10 cellular contexts compared by ENCODE assay signal in the genomic region with DNA sequence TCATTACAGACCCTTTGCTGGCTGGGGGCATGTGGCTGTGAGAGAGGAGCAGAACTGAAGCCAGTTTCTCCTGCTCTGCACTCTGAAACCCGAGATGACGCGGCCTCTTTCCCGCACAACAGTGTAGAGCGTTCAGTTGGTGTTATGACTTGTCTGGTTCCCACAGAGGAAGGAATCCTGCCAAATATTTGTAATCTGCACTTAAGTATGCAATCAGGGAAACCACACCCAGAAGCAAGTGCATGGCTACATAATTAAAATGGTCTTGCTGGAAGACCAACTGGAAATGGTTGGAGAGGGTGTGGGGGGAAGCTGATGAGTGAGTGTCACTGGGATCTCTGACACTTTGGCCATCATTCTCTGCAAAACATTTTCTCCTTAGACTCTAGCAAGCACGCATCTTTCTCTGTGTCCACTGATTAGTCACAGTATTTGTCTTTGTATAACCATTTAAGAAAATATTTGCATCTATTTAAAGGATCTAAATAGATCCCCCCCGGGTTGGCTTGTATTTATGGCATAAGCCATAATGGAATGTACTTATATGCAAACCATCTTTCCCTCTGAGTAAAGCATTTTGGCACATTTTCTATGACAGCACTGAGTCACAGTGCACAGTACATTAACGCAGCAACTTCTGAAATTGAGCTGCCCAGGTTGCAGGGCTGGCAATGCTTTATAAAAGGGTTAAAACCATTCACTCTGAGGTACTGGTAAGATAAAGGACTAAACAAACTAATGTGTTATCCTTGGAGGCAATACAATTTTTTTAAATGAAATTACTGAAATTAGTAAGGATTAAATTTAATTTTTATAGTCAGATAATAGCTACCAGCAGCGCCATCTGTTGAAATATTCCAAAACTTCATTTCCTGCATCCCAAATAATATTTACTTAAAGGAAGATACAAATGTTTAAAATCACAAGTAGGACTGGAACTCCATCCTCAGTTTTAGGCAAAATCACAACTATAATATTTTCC.
DNase-seq lines count a peak whose midpoint lies in the region; ATAC-seq, FAIRE-seq and TF ChIP-seq lines count a peak whose summit lies in the region.
"Had no signal": no experiment of that assay in that cellular context is flagged by ENCODE, and none has a peak within 500 bp of the region (broad histone marks: within the 10 kb centered on the region; RNA-seq: fewer than 3 reads in every experiment).

No MANE protein-coding gene starts in this region.

- intact Hi-C loops in activated CD8-positive, alpha-beta T cell treated with anti-CD3 and anti-CD28 coated beads for 36 hours (cut with micrococcal nuclease): no loop called here

- peak; percentile 99 for DNase-seq in BJ (ENCODE audit: low read depth)
- DNase-seq in MG63: peak; percentile 67
- DNase-seq in amniotic stem cell (lab: John Stamatoyannopoulos, UW): peak; percentile 88
- DNase-seq in left kidney (ENCODE audit: low read depth, low spot score): peak; percentile 70
- DNase-seq in urothelium cell line (ENCODE audit: low spot score): no peak
- DNase-seq in activated CD8-positive, alpha-beta T cell treated with anti-CD3 and anti-CD28 coated beads for 36 hours: no peak
- no peak for DNase-seq in effector memory CD4-positive, alpha-beta T cell
- DNase-seq in HEK293T (ENCODE audit: extremely low spot score): no peak
- DNase-seq: NCI-H2227 treated with DMSO at 0.1 percent for 48 hours had no signal

- no peaks in the 10 kb centered on the region for H3K27me3 Mint-ChIP-seq in activated CD8-positive, alpha-beta T cell treated with anti-CD3 and anti-CD28 coated beads for 36 hours

- H3K4me1 Mint-ChIP-seq in activated CD8-positive, alpha-beta T cell treated with anti-CD3 and anti-CD28 coated beads for 36 hours (ENCODE audit: low read depth): no peaks in the 10 kb centered on the region

- CTCF ChIA-PET in BJ (lab: Yijun Ruan, JAX): interaction anchor here (0.7 to 2.8 kb wide), 18 partner anchors 8 to 948 kb away, joined by 3 to 12 read pairs (median 4); no protein-coding TSS in a partner anchor
- CTCF ChIA-PET in activated CD8-positive, alpha-beta T cell treated with anti-CD3 and anti-CD28 coated beads for 36 hours (lab: Charles Lee): interaction anchor here (1.0 to 1.2 kb wide), 2 partner anchors 9 to 23 kb away, joined by 3 read pairs; no protein-coding TSS in a partner anchor
- CTCF ChIA-PET in HEK293T (lab: Yijun Ruan, JAX): interaction anchor here (0.7 to 2.7 kb wide), 16 partner anchors 10 to 508 kb away, joined by 3 to 14 read pairs (median 4); no protein-coding TSS in a partner anchor

- no peak for FAIRE-seq in urothelium cell line (lab: Jason Lieb, UNC)
- FAIRE-seq: GM12892 had no signal

- H3K36me3 ChIP-seq in BJ (ENCODE audit: control insufficient read depth, insufficient read depth, low read length) (no peaks in the 10 kb centered on the region), MG63 (no peaks in the 10 kb centered on the region)
- no peaks in the 10 kb centered on the region for H3K36me3 ChIP-seq in effector memory CD4-positive, alpha-beta T cell (ENCODE audit: control insufficient read depth, insufficient read depth, low read length)

- peaks cover 4% of the 10 kb centered on the region for H3K36me3 Mint-ChIP-seq in activated CD8-positive, alpha-beta T cell treated with anti-CD3 and anti-CD28 coated beads for 36 hours (ENCODE audit: low read depth)

- no peaks in the 10 kb centered on the region for H3K4me1 ChIP-seq in effector memory CD4-positive, alpha-beta T cell (ENCODE audit: control insufficient read depth, insufficient read depth, low read length, poor library complexity, severe bottlenecking)

- H3K9me3 Mint-ChIP-seq in activated CD8-positive, alpha-beta T cell treated with anti-CD3 and anti-CD28 coated beads for 36 hours: no peaks in the 10 kb centered on the region

- POLR2A ChIA-PET in BJ (lab: Charles Lee): interaction anchor here (0.6 to 1.1 kb wide), 5 partner anchors 9 to 298 kb away, joined by 3 to 14 read pairs (median 3); no protein-coding TSS in a partner anchor
- POLR2A ChIA-PET in activated CD8-positive, alpha-beta T cell treated with anti-CD3 and anti-CD28 coated beads for 36 hours (lab: Charles Lee): interaction anchor here (1.4 kb wide), 1 partner anchor 8 kb away, joined by 3 read pairs; no protein-coding TSS in a partner anchor
- POLR2A ChIA-PET in HEK293T (lab: Yijun Ruan, JAX): interaction anchor here (0.6 to 4.8 kb wide), 9 partner anchors 9 to 80 kb away, joined by 3 to 20 read pairs (median 5); a partner anchor contains a TSS

- ATAC-seq in activated CD8-positive, alpha-beta T cell treated with anti-CD3 and anti-CD28 coated beads for 36 hours: no peak

- no peak overlapping the region for H3K27ac Mint-ChIP-seq in activated CD8-positive, alpha-beta T cell treated with anti-CD3 and anti-CD28 coated beads for 36 hours

- peak; percentile 36; the same call in 1 of the 2 replicates for TF ChIP-seq CTCF in BJ (IDR thresholded peaks at IDR 0.05; ENCODE audit: insufficient read depth, low read depth, low read length)
- no peak for TF ChIP-seq CTCF in activated CD8-positive, alpha-beta T cell treated with anti-CD3 and anti-CD28 coated beads for 36 hours (IDR thresholded peaks at IDR 0.05)

- H3K27me3 ChIP-seq in BJ (ENCODE audit: control insufficient read depth, insufficient read depth, low read length) (no peaks in the 10 kb centered on the region), MG63 (no peaks in the 10 kb centered on the region)
- H3K27me3 ChIP-seq in effector memory CD4-positive, alpha-beta T cell (replicated peaks; ENCODE audit: control insufficient read depth, insufficient read depth, low read length, poor library complexity, severe bottlenecking): no peaks in the 10 kb centered on the region

- H3K4me3 Mint-ChIP-seq in activated CD8-positive, alpha-beta T cell treated with anti-CD3 and anti-CD28 coated beads for 36 hours: no peak overlapping the region

- H3K9me3 ChIP-seq in MG63: no peaks in the 10 kb centered on the region
- no peaks in the 10 kb centered on the region for H3K9me3 ChIP-seq in effector memory CD4-positive, alpha-beta T cell (ENCODE audit: control insufficient read depth, low read length)

- no peak overlapping the region for H3K27ac ChIP-seq in effector memory CD4-positive, alpha-beta T cell (ENCODE audit: insufficient read depth, low read length, poor library complexity, severe bottlenecking)

- H3K4me3 ChIP-seq in BJ (ENCODE audit: low read depth, low read length): no peak overlapping the region
- no peak overlapping the region for H3K4me3 ChIP-seq in MG63
- H3K4me3 ChIP-seq in effector memory CD4-positive, alpha-beta T cell (ENCODE audit: insufficient read depth, low read depth, low read length, poor library complexity, severe bottlenecking): no peak overlapping the region

TF ChIP-seq in HEK293T, 16 proteins besides CTCF, POLR2A, EP300 and RAD21:
- TF ChIP-seq ZNF384 (IDR thresholded peaks at IDR 0.05) (no peak), LEF1 (IDR thresholded peaks at IDR 0.05; ENCODE audit: borderline replicate concordance) (no peak), SUZ12 (IDR thresholded peaks at IDR 0.05) (no peak), HDGF (IDR thresholded peaks at IDR 0.05; ENCODE audit: borderline replicate concordance) (no peak), NFRKB (IDR thresholded peaks at IDR 0.05) (no peak), FOXK2 (IDR thresholded peaks at IDR 0.05) (no peak), BHLHE40 (IDR thresholded peaks at IDR 0.05; ENCODE audit: borderline replicate concordance) (no peak), SP1 (IDR thresholded peaks at IDR 0.05) (no peak), L3MBTL2 (conservative IDR thresholded peaks at IDR 0.05) (no peak), FOXA1 (IDR thresholded peaks at IDR 0.05) (no peak), ARNT (IDR thresholded peaks at IDR 0.05) (no peak), FOXM1 (IDR thresholded peaks at IDR 0.05; ENCODE audit: borderline replicate concordance) (no peak)

Comparison
In these comparisons a context has a peak if more than half of its experiments do, and no peak if none do; other contexts are left out.
1. DNase-seq: peak in BJ (single experiment), MG63 (single experiment), amniotic stem cell (single experiment) and left kidney (single experiment); none in urothelium cell line (single experiment), activated CD8-positive, alpha-beta T cell treated with anti-CD3 and anti-CD28 coated beads for 36 hours (single experiment), effector memory CD4-positive, alpha-beta T cell (0 of 3) and HEK293T (single experiment).